Comparison of ENCODE assay signal across 9 cellular contexts in genomic region chr12:38904417-38904931, GRCh38. TPM values are rescaled to one million over a fixed set of nuclear protein-coding genes. Genes with fewer than 3 reads are reported as not detected.
DNase-seq lines count a peak whose midpoint lies in the region; ATAC-seq, FAIRE-seq and TF ChIP-seq lines count a peak whose summit lies in the region.
"Not testable (repeated sequence)": the region's sequence is repeated elsewhere in the genome, so short reads cannot be mapped to it uniquely, and the experiment has no call there.
"Had no signal": no experiment of that assay in that cellular context is flagged by ENCODE, and none has a peak within 500 bp of the region (broad histone marks: within the 10 kb centered on the region; RNA-seq: fewer than 3 reads in every experiment).

No MANE protein-coding gene starts in this region.

- peak overlapping the region; percentile 93 for H3K4me3 Mint-ChIP-seq in activated CD4-positive, alpha-beta T cell treated with anti-CD3 and anti-CD28 coated beads, Interleukin-2, amount 10 ng/mL, durations not matched to agents 24 days and 14 days
- H3K4me3 Mint-ChIP-seq in astrocyte (ENCODE audit: unreplicated experiment) (peak overlapping the region; percentile 94), endodermal cell (peak overlapping the region; percentile 89)
- peak overlapping the region; percentile 88 to 97 (median 92) for H3K4me3 Mint-ChIP-seq in naive thymus-derived CD4-positive, alpha-beta T cell

- not testable (repeated sequence) for ATAC-seq in naive thymus-derived CD4-positive, alpha-beta T cell

- intact Hi-C loops in activated CD4-positive, alpha-beta T cell treated with anti-CD3 and anti-CD28 coated beads, Interleukin-2, amount 10 ng/mL, durations not matched to agents 24 days and 14 days (cut with micrococcal nuclease) = loop anchor here (10.0 kb wide), 2 partner anchors 540 to 1200 kb away; partner anchors contain the start of genes KIF21A and SLC2A13
- intact Hi-C loops in naive thymus-derived CD4-positive, alpha-beta T cell (cut with micrococcal nuclease) = loop anchor here (2.0 to 10.0 kb wide), 3 partner anchors 588 to 770 kb away; partner anchors contain the start of genes ABCD2 (in 2 of the 2) and ALG10B (in 1 of the 2)

- H4K20me1 ChIP-seq in astrocyte (ENCODE audit: insufficient read depth, low read length) = not testable (repeated sequence)

- not testable (repeated sequence) for H3K9me3 ChIP-seq in HAP-1; astrocyte (ENCODE audit: insufficient read depth, low read depth, low read length); endodermal cell (ENCODE audit: control insufficient read depth, low read length); iPS-18c (ENCODE audit: control insufficient read depth, insufficient read depth, low read length); naive thymus-derived CD4-positive, alpha-beta T cell (ENCODE audit: control insufficient read depth in 2 of 3, low read length in 3 of 3); skeletal muscle tissue (ENCODE audit: control insufficient read depth in 3 of 3, low read length in 3 of 3)

- peak overlapping the region; percentile 97 for H3K4me2 ChIP-seq in astrocyte (ENCODE audit: low read length)

- H3K27ac ChIP-seq in 22Rv1 (peak overlapping the region; percentile 85), astrocyte (ENCODE audit: low read depth, low read length) (peak overlapping the region; percentile 58), skeletal muscle tissue (ENCODE audit: low read depth, low read length) (peak overlapping the region; percentile 94)
- H3K27ac ChIP-seq in endodermal cell (ENCODE audit: low read depth, low read length) = not testable (repeated sequence)
- H3K27ac ChIP-seq in naive thymus-derived CD4-positive, alpha-beta T cell (ENCODE audit: low read depth, low read length) = peak overlapping the region; percentile 39

- H3K9ac ChIP-seq in astrocyte (ENCODE audit: low read length) (peak overlapping the region; percentile 80), endodermal cell (ENCODE audit: extremely low read depth, low read length, poor library complexity, severe bottlenecking) (peak overlapping the region; percentile 60), skeletal muscle tissue (ENCODE audit: low read depth in 1 of 3, low read length in 3 of 3) (peak overlapping the region in 2 of 3 donors; percentile 5 to 82)

- in situ Hi-C loops in HAP-1 (cut with MboI; ENCODE audit: low sequenced_read_pairs) = loop anchor here (25.0 kb wide), 2 partner anchors 567 to 767 kb away; no protein-coding TSS in a partner anchor

- POLR2A ChIA-PET in naive thymus-derived CD4-positive, alpha-beta T cell (lab: Charles Lee) = interaction anchor here (2.2 kb wide), 1 partner anchor 9 kb away, joined by 5 read pairs; no protein-coding TSS in a partner anchor

- peaks cover 32% of the 10 kb centered on the region for H3K4me1 Mint-ChIP-seq in activated CD4-positive, alpha-beta T cell treated with anti-CD3 and anti-CD28 coated beads, Interleukin-2, amount 10 ng/mL, durations not matched to agents 24 days and 14 days
- not testable (repeated sequence) for H3K4me1 Mint-ChIP-seq in astrocyte (ENCODE audit: low read depth, unreplicated experiment)
- H3K4me1 Mint-ChIP-seq in endodermal cell = peaks cover 18% of the 10 kb centered on the region
- peaks cover 17 to 37% (median 25%) of the 10 kb centered on the region in 7 donors for H3K4me1 Mint-ChIP-seq in naive thymus-derived CD4-positive, alpha-beta T cell

- H3K4me3 ChIP-seq in HAP-1 = peak overlapping the region; percentile 74
- peak overlapping the region; percentile 73 for H3K4me3 ChIP-seq in astrocyte (ENCODE audit: insufficient read depth, low read depth, low read length)
- peak overlapping the region; percentile 93 for H3K4me3 ChIP-seq in endodermal cell (ENCODE audit: low read length)
- H3K4me3 ChIP-seq in iPS-18c (ENCODE audit: insufficient read depth, low read depth, low read length) = peak overlapping the region; percentile 87
- H3K4me3 ChIP-seq in naive thymus-derived CD4-positive, alpha-beta T cell (ENCODE audit: low read length) = peak overlapping the region; percentile 76
- peak overlapping the region; percentile 81 to 86 (median 85) for H3K4me3 ChIP-seq in skeletal muscle tissue (ENCODE audit: low read length in 3 of 3)

- not testable (repeated sequence) for H3K27me3 ChIP-seq in HAP-1 (ENCODE audit: low read depth); astrocyte (ENCODE audit: insufficient read depth, low read length); endodermal cell (ENCODE audit: control insufficient read depth, insufficient read depth, low read length, poor library complexity, severe bottlenecking); naive thymus-derived CD4-positive, alpha-beta T cell (ENCODE audit: control insufficient read depth in 2 of 2, insufficient read depth in 2 of 2, low read length in 2 of 2)
- peaks cover 0 to 15% (median 0%) of the 10 kb centered on the region in 3 donors for H3K27me3 ChIP-seq in skeletal muscle tissue (ENCODE audit: control insufficient read depth in 3 of 3, insufficient read depth in 3 of 3, low read length in 3 of 3)

- WGBS in endodermal cell (ENCODE audit: insufficient coverage in 1 of 2, insufficient read length in 1 of 2), 2 experiments = 56 to 73% methylated on average over 7 to 23 of the region's 23 CpGs

- H3K27ac Mint-ChIP-seq in activated CD4-positive, alpha-beta T cell treated with anti-CD3 and anti-CD28 coated beads, Interleukin-2, amount 10 ng/mL, durations not matched to agents 24 days and 14 days = peak overlapping the region; percentile 93
- H3K27ac Mint-ChIP-seq in astrocyte (ENCODE audit: unreplicated experiment) (peak overlapping the region; percentile 64), endodermal cell (peak overlapping the region; percentile 92)
- H3K27ac Mint-ChIP-seq in naive thymus-derived CD4-positive, alpha-beta T cell = peak overlapping the region; percentile 63 to 95 (median 83)

- TF ChIP-seq CTCF in 22Rv1 (IDR thresholded peaks at IDR 0.05); astrocyte (IDR thresholded peaks at IDR 0.05; ENCODE audit: insufficient read depth, low read depth, low read length); endodermal cell (conservative IDR thresholded peaks at IDR 0.05): not testable (repeated sequence)

- H3K9me3 Mint-ChIP-seq in activated CD4-positive, alpha-beta T cell treated with anti-CD3 and anti-CD28 coated beads, Interleukin-2, amount 10 ng/mL, durations not matched to agents 24 days and 14 days; astrocyte (ENCODE audit: unreplicated experiment); endodermal cell; naive thymus-derived CD4-positive, alpha-beta T cell: not testable (repeated sequence)

- peak overlapping the region; percentile 95 for H2AFZ ChIP-seq in astrocyte (ENCODE audit: low read depth, low read length)

- not testable (repeated sequence) for H3K79me2 ChIP-seq in astrocyte (ENCODE audit: insufficient read depth, low read length)

- not testable (repeated sequence) for DNase-seq in HAP-1 (ENCODE audit: low spot score in 2 of 2); activated CD4-positive, alpha-beta T cell treated with anti-CD3 and anti-CD28 coated beads, Interleukin-2, amount 10 ng/mL, durations not matched to agents 24 days and 14 days; astrocyte (ENCODE audit: low read depth); endodermal cell; naive thymus-derived CD4-positive, alpha-beta T cell

- not testable (repeated sequence) for H3K27me3 Mint-ChIP-seq in activated CD4-positive, alpha-beta T cell treated with anti-CD3 and anti-CD28 coated beads, Interleukin-2, amount 10 ng/mL, durations not matched to agents 24 days and 14 days; astrocyte (ENCODE audit: low read depth, unreplicated experiment)
- H3K27me3 Mint-ChIP-seq in endodermal cell (ENCODE audit: insufficient read depth) = peaks cover 11% of the 10 kb centered on the region
- peaks cover 6 to 21% (median 17%) of the 10 kb centered on the region in 5 donors for H3K27me3 Mint-ChIP-seq in naive thymus-derived CD4-positive, alpha-beta T cell

- not testable (repeated sequence) for H3K36me3 ChIP-seq in HAP-1 (replicated peaks); astrocyte (ENCODE audit: insufficient read depth, low read length); endodermal cell (ENCODE audit: control insufficient read depth, insufficient read depth, low read length); naive thymus-derived CD4-positive, alpha-beta T cell (ENCODE audit: control insufficient read depth in 2 of 3, insufficient read depth in 3 of 3, low read length in 3 of 3); skeletal muscle tissue (ENCODE audit: control insufficient read depth in 3 of 3, insufficient read depth in 3 of 3, low read length in 3 of 3)

- CTCF ChIA-PET in naive thymus-derived CD4-positive, alpha-beta T cell (lab: Charles Lee) = not testable (repeated sequence)

- H3K36me3 Mint-ChIP-seq in activated CD4-positive, alpha-beta T cell treated with anti-CD3 and anti-CD28 coated beads, Interleukin-2, amount 10 ng/mL, durations not matched to agents 24 days and 14 days (ENCODE audit: low read depth); astrocyte (ENCODE audit: low read depth, unreplicated experiment); endodermal cell (ENCODE audit: low read depth); naive thymus-derived CD4-positive, alpha-beta T cell: not testable (repeated sequence)

- FAIRE-seq in astrocyte (lab: Jason Lieb, UNC) = not testable (repeated sequence)

- peaks cover 24% of the 10 kb centered on the region for H3K4me1 ChIP-seq in HAP-1
- not testable (repeated sequence) for H3K4me1 ChIP-seq in astrocyte (ENCODE audit: insufficient read depth, low read length); endodermal cell (ENCODE audit: control insufficient read depth, insufficient read depth, low read length); naive thymus-derived CD4-positive, alpha-beta T cell (ENCODE audit: control insufficient read depth in 2 of 2, insufficient read depth in 2 of 2, low read length in 2 of 2); skeletal muscle tissue (ENCODE audit: control insufficient read depth in 3 of 3, insufficient read depth in 3 of 3, low read length in 3 of 3)

RNA-seq across cellular contexts. Expression of gene CPNE8, which starts 0.9 kb away (rescaled TPM):
- 5.5 and 9.8 TPM in 2 replicates for total RNA-seq in activated CD4-positive, alpha-beta T cell treated with anti-CD3 and anti-CD28 coated beads, Interleukin-2, amount 10 ng/mL, durations not matched to agents 24 days and 14 days
- total RNA-seq in astrocyte (9.1 and 9.4 TPM in 2 replicates), endodermal cell (10 to 100 TPM in 1 of 2 donors, 1 to 10 TPM in 1; 8.7 to 18.0 TPM), skeletal muscle tissue (4.7 TPM)
- polyA plus RNA-seq in endodermal cell (2013, experiment 1 of 2) = 7.2 TPM
- polyA plus RNA-seq in endodermal cell (2013, experiment 2 of 2) = 7.4 TPM
- 1 to 10 TPM; 2.1 to 8.8 (median 2.9) TPM for total RNA-seq in naive thymus-derived CD4-positive, alpha-beta T cell
- polyA plus RNA-seq in naive thymus-derived CD4-positive, alpha-beta T cell = 1 to 10 TPM in 1 of 2 donors, under 1 TPM in 1; 0.77 to 1.5 TPM
- total RNA-seq: myocyte had no signal
